Comparison of ENCODE assay signal across 8 cellular contexts in genomic region chr2:60555794-60556161, GRCh38. TPM values are rescaled to one million over a fixed set of nuclear protein-coding genes. Genes with fewer than 3 reads are reported as not detected.
DNase-seq lines count a peak whose midpoint lies in the region; ATAC-seq, FAIRE-seq and TF ChIP-seq lines count a peak whose summit lies in the region.

No MANE protein-coding gene starts in this region.

- POLR2A ChIA-PET in naive thymus-derived CD4-positive, alpha-beta T cell (lab: Charles Lee), result no interaction called here

- no peak for TF ChIP-seq CTCF in D721Med (IDR thresholded peaks at IDR 0.05; ENCODE audit: insufficient read depth, missing control alignments)

- H3K36me3 ChIP-seq in adipocyte (ENCODE audit: control insufficient read depth, insufficient read depth, low read length, severe bottlenecking), result no peaks in the 10 kb centered on the region
- no peaks in the 10 kb centered on the region for H3K36me3 ChIP-seq in naive thymus-derived CD4-positive, alpha-beta T cell (ENCODE audit: control insufficient read depth in 2 of 3, insufficient read depth in 3 of 3, low read length in 3 of 3)

- no peak for DNase-seq in T-helper 1 cell
- no peak for DNase-seq in adipocyte (ENCODE audit: low read depth)
- DNase-seq in naive thymus-derived CD4-positive, alpha-beta T cell, result no peak
- no peak for DNase-seq in effector CD8-positive, alpha-beta T cell (lab: John Stamatoyannopoulos, UW)
- no peak for DNase-seq in D721Med (ENCODE audit: insufficient read length, low spot score)
- DNase-seq in HuH-7 (ENCODE audit: low spot score), result no peak

- peak overlapping the region; percentile 72 for H3K4me3 Mint-ChIP-seq in T-helper 1 cell treated with Interleukin-12 subunit alpha and Interleukin-12 subunit beta and Interleukin-4 antibody, amounts not matched to agents 30 μg/mL and 1 μg/mL, for 36 hours
- peak overlapping the region; percentile 78 to 92 (median 88) for H3K4me3 Mint-ChIP-seq in naive thymus-derived CD4-positive, alpha-beta T cell

- FAIRE-seq in D721Med (lab: Jason Lieb, UNC), result no peak

- no peaks in the 10 kb centered on the region for H3K9me3 Mint-ChIP-seq in T-helper 1 cell treated with Interleukin-12 subunit alpha and Interleukin-12 subunit beta and Interleukin-4 antibody, amounts not matched to agents 30 μg/mL and 1 μg/mL, for 36 hours
- peaks cover 0 to 5% (median 0%) of the 10 kb centered on the region in 11 donors for H3K9me3 Mint-ChIP-seq in naive thymus-derived CD4-positive, alpha-beta T cell

- H3K27ac ChIP-seq in naive thymus-derived CD4-positive, alpha-beta T cell (ENCODE audit: low read depth, low read length), result peak overlapping the region; percentile 25

- peaks cover 13% of the 10 kb centered on the region for H3K4me1 ChIP-seq in adipocyte (ENCODE audit: control insufficient read depth, insufficient read depth, low read length)
- peaks cover 14 to 26% of the 10 kb centered on the region in 2 donors for H3K4me1 ChIP-seq in naive thymus-derived CD4-positive, alpha-beta T cell (ENCODE audit: control insufficient read depth in 2 of 2, insufficient read depth in 2 of 2, low read length in 2 of 2)

- intact Hi-C loops in naive thymus-derived CD4-positive, alpha-beta T cell (cut with micrococcal nuclease), result loop anchor here (2.0 to 10.0 kb wide), 7 partner anchors 202 to 1981 kb away; partner anchors contain the start of genes B3GNT2 (in 1 of the 2) and PAPOLG (in 1 of the 2)

- H3K9me3 ChIP-seq in adipocyte (ENCODE audit: control insufficient read depth, low read length), result no peaks in the 10 kb centered on the region
- no peaks in the 10 kb centered on the region for H3K9me3 ChIP-seq in naive thymus-derived CD4-positive, alpha-beta T cell (ENCODE audit: control insufficient read depth in 2 of 3, low read length in 3 of 3)

- CTCF ChIA-PET in naive thymus-derived CD4-positive, alpha-beta T cell (lab: Charles Lee), result no interaction called here

- ATAC-seq in HG03135 (IDR thresholded peaks at IDR 0.05; ENCODE audit: unreplicated experiment), result peak; percentile 8
- ATAC-seq in naive thymus-derived CD4-positive, alpha-beta T cell, result peak; percentile 7

- peaks cover 57% of the 10 kb centered on the region for H3K27me3 ChIP-seq in adipocyte (replicated peaks; ENCODE audit: control insufficient read depth, insufficient read depth, low read length)
- H3K27me3 ChIP-seq in naive thymus-derived CD4-positive, alpha-beta T cell (ENCODE audit: control insufficient read depth in 2 of 2, insufficient read depth in 2 of 2, low read length in 2 of 2), result peaks cover 14 to 24% of the 10 kb centered on the region in 2 donors

- H3K4me3 ChIP-seq in adipocyte (ENCODE audit: low read length), result peak overlapping the region; percentile 75
- H3K4me3 ChIP-seq in naive thymus-derived CD4-positive, alpha-beta T cell (ENCODE audit: low read length), result peak overlapping the region; percentile 90

- H3K27ac Mint-ChIP-seq in T-helper 1 cell treated with Interleukin-12 subunit alpha and Interleukin-12 subunit beta and Interleukin-4 antibody, amounts not matched to agents 30 μg/mL and 1 μg/mL, for 36 hours, result peak overlapping the region; percentile 34
- H3K27ac Mint-ChIP-seq in naive thymus-derived CD4-positive, alpha-beta T cell, result peak overlapping the region; percentile 0 to 88 (median 68)

- H3K36me3 Mint-ChIP-seq in T-helper 1 cell treated with Interleukin-12 subunit alpha and Interleukin-12 subunit beta and Interleukin-4 antibody, amounts not matched to agents 30 μg/mL and 1 μg/mL, for 36 hours (ENCODE audit: low read depth), result no peaks in the 10 kb centered on the region
- no peaks in the 10 kb centered on the region for H3K36me3 Mint-ChIP-seq in naive thymus-derived CD4-positive, alpha-beta T cell

- H3K4me1 Mint-ChIP-seq in T-helper 1 cell treated with Interleukin-12 subunit alpha and Interleukin-12 subunit beta and Interleukin-4 antibody, amounts not matched to agents 30 μg/mL and 1 μg/mL, for 36 hours (ENCODE audit: low read depth), result peaks cover 15% of the 10 kb centered on the region
- peaks cover 17 to 56% (median 46%) of the 10 kb centered on the region in 7 donors for H3K4me1 Mint-ChIP-seq in naive thymus-derived CD4-positive, alpha-beta T cell

- no peak overlapping the region for H3K9ac ChIP-seq in adipocyte (ENCODE audit: low read length)

- H3K27me3 Mint-ChIP-seq in T-helper 1 cell treated with Interleukin-12 subunit alpha and Interleukin-12 subunit beta and Interleukin-4 antibody, amounts not matched to agents 30 μg/mL and 1 μg/mL, for 36 hours (ENCODE audit: low read depth), result peaks cover 90% of the 10 kb centered on the region
- peaks cover 41 to 87% (median 59%) of the 10 kb centered on the region in 5 donors for H3K27me3 Mint-ChIP-seq in naive thymus-derived CD4-positive, alpha-beta T cell

RNA-seq across cellular contexts. Expression of gene BCL11A, which starts 2.3 kb away (rescaled TPM):
- 10 to 100 TPM in 1 of 5 experiments, 1 to 10 TPM in 3, not detected in 1; 1.6 to 26.2 (median 4.4) TPM for total RNA-seq in naive thymus-derived CD4-positive, alpha-beta T cell
- polyA plus RNA-seq in naive thymus-derived CD4-positive, alpha-beta T cell, result 1 to 10 TPM; 1.5 to 2.8 TPM
